ENCODE assay signal across 8 cellular contexts in genomic region chr3:20417390-20417789, GRCh38.
"Had no signal": no experiment of that assay in that cellular context is flagged by ENCODE, and none has a peak within 500 bp of the region (broad histone marks: within the 10 kb centered on the region; RNA-seq: fewer than 3 reads in every experiment).

No MANE protein-coding gene starts in this region.

- DNase-seq: GM23248, GOT3, H7, H9, HCEC 1CT, HFFc6 had no signal

- H3K9ac ChIP-seq: GM23248 had no signal

- H3K4me3 ChIP-seq: GM23248, GM23338, HAP-1 had no signal

- H3K27ac ChIP-seq: GM23248 had no signal

- H3K4me2 ChIP-seq: GM23338 had no signal

- H2AFZ ChIP-seq: GM23248, GM23338 had no signal

- H3K9me3 ChIP-seq: HAP-1 had no signal

- H3K36me3 ChIP-seq: HAP-1 had no signal
